ENCODE assay signal across 12 cellular contexts in genomic region chr5:68196876-68197275, GRCh38. TPM values are rescaled to one million over a fixed set of nuclear protein-coding genes. Genes with fewer than 3 reads are reported as not detected.
DNase-seq lines count a peak whose midpoint lies in the region; ATAC-seq and TF ChIP-seq lines count a peak whose summit lies in the region.
"Had no signal": no experiment of that assay in that cellular context is flagged by ENCODE, and none has a peak within 500 bp of the region (broad histone marks: within the 10 kb centered on the region; RNA-seq: fewer than 3 reads in every experiment).

No MANE protein-coding gene starts in this region.

- DNase-seq in AML-193 (lab: John Stamatoyannopoulos, UW), result peak; percentile 13 to 23
- DNase-seq in T-helper 17 cell, result no peak
- no peak for DNase-seq in NCI-H2029 treated with DMSO at 0.1 percent for 48 hours (lab: John Stamatoyannopoulos, UW)
- DNase-seq in NCI-H1105 treated with DMSO at 0.1 percent for 48 hours (lab: John Stamatoyannopoulos, UW), result no peak
- DNase-seq in smooth muscle cell (lab: John Stamatoyannopoulos, UW; ENCODE audit: unreplicated experiment), result no peak
- no peak for DNase-seq in NCI-H1092 treated with DMSO at 0.1 percent for 48 hours (lab: John Stamatoyannopoulos, UW)
- DNase-seq: ACHN; stimulated activated CD4-positive, alpha-beta T cell treated with anti-CD3 and anti-CD28 coated beads, Interleukin-15, amount 100 ng/mL, for 24 hours; SW 1271 had no signal

- H3K9me3 ChIP-seq in T-helper 17 cell (ENCODE audit: control insufficient read depth, low read length, poor library complexity, severe bottlenecking) (no peaks in the 10 kb centered on the region), smooth muscle cell (replicated peaks; ENCODE audit: low read depth) (no peaks in the 10 kb centered on the region)

- H3K9ac ChIP-seq in smooth muscle cell (ENCODE audit: low read depth), result no peak overlapping the region

- no peak overlapping the region for H3K4me3 Mint-ChIP-seq in T-helper 17 cell

- no peaks in the 10 kb centered on the region for H3K79me2 ChIP-seq in smooth muscle cell (ENCODE audit: low read depth)

- no peaks in the 10 kb centered on the region for H3K36me3 ChIP-seq in smooth muscle cell (ENCODE audit: low read depth)

- H3K27me3 Mint-ChIP-seq in T-helper 17 cell, result no peaks in the 10 kb centered on the region

- no peak overlapping the region for H2AFZ ChIP-seq in smooth muscle cell (ENCODE audit: low read depth)

- no peak overlapping the region for H3K4me2 ChIP-seq in smooth muscle cell

- 96% methylated on average over 6 of the region's 6 CpGs for WGBS in smooth muscle cell (ENCODE audit: low lambda C conversion rate)

- no peak for TF ChIP-seq CTCF in smooth muscle cell (IDR thresholded peaks at IDR 0.05; ENCODE audit: borderline replicate concordance, insufficient read depth, poor library complexity, severe bottlenecking)

- no peaks in the 10 kb centered on the region for H3K27me3 ChIP-seq in smooth muscle cell (ENCODE audit: low read depth)

- ATAC-seq in GM19395 (IDR thresholded peaks at IDR 0.05; ENCODE audit: unreplicated experiment) (peak; percentile 96), HG03095 (IDR thresholded peaks at IDR 0.05; ENCODE audit: unreplicated experiment) (peak; percentile 93), T-helper 17 cell (peak; percentile 63)

- no peak overlapping the region for H3K27ac ChIP-seq in smooth muscle cell (ENCODE audit: low read depth)
- H3K27ac ChIP-seq: HL-60 had no signal

- no peaks in the 10 kb centered on the region for H3K4me1 ChIP-seq in smooth muscle cell (ENCODE audit: low read depth)

- no peaks in the 10 kb centered on the region for H3K36me3 Mint-ChIP-seq in T-helper 17 cell (ENCODE audit: low read depth)

- no peaks in the 10 kb centered on the region for H4K20me1 ChIP-seq in smooth muscle cell (ENCODE audit: low read depth)

- no peaks in the 10 kb centered on the region for H3F3A ChIP-seq in smooth muscle cell (ENCODE audit: low read depth)

- H3K4me3 ChIP-seq in smooth muscle cell, result no peak overlapping the region

- no peak overlapping the region for H3K27ac Mint-ChIP-seq in T-helper 17 cell

- H3K4me1 Mint-ChIP-seq in T-helper 17 cell, result peaks cover 6% of the 10 kb centered on the region

RNA-seq across cellular contexts. Expression of gene PIK3R1, which starts 18.7 kb away (rescaled TPM):
- total RNA-seq in T-helper 17 cell, result 100 to 1,000 TPM; 212 to 306 TPM
- 33.2 and 63.6 TPM in 2 replicates for total RNA-seq in smooth muscle cell
- polyA plus RNA-seq in smooth muscle cell, result 5.3 and 7.5 TPM in 2 replicates

Comparison
In these comparisons a context has a peak if more than half of its experiments do, and no peak if none do; other contexts are left out.
1. DNase-seq: peak in AML-193 (2 of 2); none in T-helper 17 cell (0 of 3), NCI-H2029 treated with DMSO at 0.1 percent for 48 hours (single experiment), NCI-H1105 treated with DMSO at 0.1 percent for 48 hours (single experiment), smooth muscle cell (single experiment) and NCI-H1092 treated with DMSO at 0.1 percent for 48 hours (single experiment).
2. Peak in every context shown above with its lines, with median percentiles within 50 percentile points of each other: ATAC-seq.